In genomic region chr6:167827588-167828324, GRCh38 we compare ENCODE assay signal across 8 cellular contexts. TPM values are rescaled to one million over a fixed set of nuclear protein-coding genes. Genes with fewer than 3 reads are reported as not detected.
DNase-seq lines count a peak whose midpoint lies in the region; ATAC-seq and TF ChIP-seq lines count a peak whose summit lies in the region.

No MANE protein-coding gene starts in this region.

- peaks cover 27% of the 10 kb centered on the region for H4K20me1 ChIP-seq in HCT116 (ENCODE audit: insufficient read depth)

- H3K4me3 ChIP-seq in HCT116 (replicated peaks in 1 of 2; ENCODE audit: low read depth in 1 of 2, low read length in 2 of 2) (peak overlapping the region; percentile 68 to 81), mucosa of stomach (ENCODE audit: low read length) (peak overlapping the region; percentile 61), tibial nerve (peak overlapping the region; percentile 50 to 75 (median 64))

- no peak overlapping the region for H2AFZ ChIP-seq in HCT116 (ENCODE audit: low read depth, low read length, poor library complexity, severe bottlenecking)

- peak; percentile 20 for DNase-seq in NCI-H2107 (lab: John Stamatoyannopoulos, UW)
- DNase-seq in NCI-H2107 treated with DMSO at 0.1 percent for 48 hours (lab: John Stamatoyannopoulos, UW; ENCODE audit: unreplicated experiment) = no peak
- DNase-seq in HCT116 (ENCODE audit: low read depth, low spot score) = no peak
- peak; percentile 58 for DNase-seq in NCI-H1105 treated with DMSO at 0.1 percent for 48 hours (lab: John Stamatoyannopoulos, UW)
- DNase-seq in activated T-cell treated with anti-CD3 and anti-CD28 coated beads, Interleukin-2, amount 50 U/mL, for 48 hours = peak; percentile 42 to 57
- DNase-seq in fibroblast of gingiva (ENCODE audit: low read depth) = peak; percentile 28
- peak in 1 of 2 donors; percentile 25 for DNase-seq in tibial nerve (ENCODE audit: low spot score in 2 of 2)

- POLR2A ChIA-PET in HCT116 (lab: Charles Lee) = no interaction called here

- H3K9ac ChIP-seq in HCT116 (ENCODE audit: low read length) (peak overlapping the region; percentile 66), mucosa of stomach (ENCODE audit: low read length) (peak overlapping the region; percentile 84)

- H3K9me3 ChIP-seq in HCT116 (ENCODE audit: control insufficient read depth in 1 of 2, insufficient read depth in 1 of 2, low read depth in 1 of 2, low read length in 2 of 2) = no peaks in the 10 kb centered on the region
- no peaks in the 10 kb centered on the region for H3K9me3 ChIP-seq in mucosa of stomach (ENCODE audit: control insufficient read depth, low read length)
- no peaks in the 10 kb centered on the region for H3K9me3 ChIP-seq in tibial nerve

- BruUV-seq in HCT116 (replicated peaks; lab: Mats Ljungman, UMichigan) = no TSS peak

- TF ChIP-seq CTCF in HCT116 (IDR thresholded peaks at IDR 0.05 in 2 of 3, conservative IDR thresholded peaks at IDR 0.05 in 1 of 3; ENCODE audit: borderline replicate concordance in 1 of 3, insufficient read depth in 1 of 3, low read depth in 2 of 3, low read length in 2 of 3) (no peak), tibial nerve (IDR thresholded peaks at IDR 0.05) (no peak)

- H3K27ac ChIP-seq in HCT116 (ENCODE audit: low read depth, low read length) (peak overlapping the region; percentile 27), tibial nerve (peak overlapping the region in 3 of 4 donors; percentile 67 to 87 (median 74))

- no peaks in the 10 kb centered on the region for H3K27me3 ChIP-seq in HCT116 (ENCODE audit: insufficient read depth, low read length)
- peaks cover 9% of the 10 kb centered on the region for H3K27me3 ChIP-seq in mucosa of stomach (ENCODE audit: control insufficient read depth, insufficient read depth, low read length)
- H3K27me3 ChIP-seq in tibial nerve = peaks cover 0 to 7% of the 10 kb centered on the region in 2 donors

- WGBS in tibial nerve, 2 donors = 3 to 4% methylated on average over 28 to 31 of the region's 50 CpGs

- TF ChIP-seq POLR2A in HCT116 (IDR thresholded peaks at IDR 0.05; ENCODE audit: borderline replicate concordance, extremely low read depth, insufficient read depth, insufficient read length) = no peak
- no peak for TF ChIP-seq POLR2A in tibial nerve (IDR thresholded peaks at IDR 0.05)

- H3K36me3 ChIP-seq in HCT116 (ENCODE audit: control insufficient read depth in 1 of 2, insufficient read depth in 2 of 2, low read length in 2 of 2) (no peaks in the 10 kb centered on the region), mucosa of stomach (ENCODE audit: control insufficient read depth, insufficient read depth, low read length) (no peaks in the 10 kb centered on the region), tibial nerve (no peaks in the 10 kb centered on the region)

- ATAC-seq in HCT116 = peak; percentile 31

- CTCF ChIA-PET in HCT116 (lab: Charles Lee) = no interaction called here

- peak in 1 of 2 donors; percentile 12 for TF ChIP-seq EP300 in tibial nerve (IDR thresholded peaks at IDR 0.05)

- RAD21 ChIA-PET in HCT116 (lab: Charles Lee; ENCODE audit: low non-redundant PET in 1 of 2, low total read pairs in 2 of 2, uncharacterized antibody in 2 of 2, unreplicated experiment in 2 of 2) = no interaction called here

- H3K79me2 ChIP-seq in HCT116 (ENCODE audit: insufficient read depth, low read length) = peaks cover 53% of the 10 kb centered on the region

- intact Hi-C loops in HCT116 (cut with micrococcal nuclease) = no loop called here

- peaks cover 14 to 59% of the 10 kb centered on the region in 2 experiments for H3K4me1 ChIP-seq in HCT116 (ENCODE audit: control insufficient read depth in 1 of 2, insufficient read depth in 2 of 2, low read length in 2 of 2)
- H3K4me1 ChIP-seq in mucosa of stomach (ENCODE audit: control insufficient read depth, insufficient read depth, low read length) = peaks cover 48% of the 10 kb centered on the region
- peaks cover 0 to 44% (median 3%) of the 10 kb centered on the region in 4 donors for H3K4me1 ChIP-seq in tibial nerve

- no peaks in the 10 kb centered on the region for H3K9me2 ChIP-seq in HCT116 (ENCODE audit: insufficient read depth)

- TF ChIP-seq RAD21 in HCT116 (IDR thresholded peaks at IDR 0.05; ENCODE audit: low read depth) = no peak

- H3K4me2 ChIP-seq in HCT116 (ENCODE audit: low read length) = peak overlapping the region; percentile 90

TF ChIP-seq in HCT116, 20 proteins besides CTCF, POLR2A, EP300 and RAD21:
- no peak for TF ChIP-seq TCF7L2 (IDR thresholded peaks at IDR 0.05; ENCODE audit: borderline replicate concordance, extremely low read depth, insufficient read depth, insufficient read length)
- TF ChIP-seq ZFX (IDR thresholded peaks at IDR 0.05) = peak; percentile 54; the same call in 1 of the 2 replicates

RNA-seq across cellular contexts. Expression of gene AFDN, which starts 1.0 kb away (rescaled TPM):
- 59.4 TPM for total RNA-seq in HCT116 (2021; ENCODE audit: unreplicated experiment)
- 31.2 and 32.9 TPM in 2 replicates for polyA plus RNA-seq in HCT116 (2012)
- 100 to 1,000 TPM; 134 to 179 (median 144) TPM for total RNA-seq in tibial nerve

Comparison
In these comparisons a context has a peak if more than half of its experiments do, and no peak if none do; other contexts are left out.
1. DNase-seq: peak in NCI-H2107 (single experiment), NCI-H1105 treated with DMSO at 0.1 percent for 48 hours (single experiment), activated T-cell treated with anti-CD3 and anti-CD28 coated beads, Interleukin-2, amount 50 U/mL, for 48 hours (2 of 2) and fibroblast of gingiva (single experiment); none in NCI-H2107 treated with DMSO at 0.1 percent for 48 hours (single experiment) and HCT116 (single experiment).
2. Peak in every context shown above with its lines, with median percentiles within 50 percentile points of each other: H3K4me3 ChIP-seq.